Comparison of ENCODE assay signal across 23 cellular contexts in genomic region chr4:39802005-39802404, GRCh38.
"Had no signal": no experiment of that assay in that cellular context is flagged by ENCODE, and none has a peak within 500 bp of the region (broad histone marks: within the 10 kb centered on the region; RNA-seq: fewer than 3 reads in every experiment).

No MANE protein-coding gene starts in this region.

- ATAC-seq: Panc1, PC-3 had no signal

- H3K9me3 ChIP-seq: SK-N-SH had no signal

- FAIRE-seq: HTR-8/SVneo had no signal

- H3K9ac ChIP-seq: KMS-11, SK-N-SH had no signal

- H3K4me2 ChIP-seq: KMS-11, SK-N-SH had no signal

- H3K27ac ChIP-seq: HL-60, KMS-11, RWPE1 had no signal

- DNase-seq: Kasumi-1, MM.1S, NCI-H1092 treated with DMSO at 0.1 percent for 48 hours, NCI-H1436, NCI-H187, NCI-H2029, NCI-H2081 treated with DMSO at 0.1 percent for 48 hours, NCI-H2171, NCI-H226, NCI-H446, NCI-H510A, NCI-H524 treated with DMSO at 0.1 percent for 48 hours, NCI-H69, NCI-H774, PC-3, SHP77, SK-N-SH, SW 1271 had no signal
